ENCODE assay signal across 8 cellular contexts in genomic region chr11:107927559-107927958, GRCh38. TPM values are rescaled to one million over a fixed set of nuclear protein-coding genes. Genes with fewer than 3 reads are reported as not detected.
DNase-seq lines count a peak whose midpoint lies in the region; ATAC-seq and TF ChIP-seq lines count a peak whose summit lies in the region.

No MANE protein-coding gene starts in this region.

- peaks cover 0 to 17% (median 6%) of the 10 kb centered on the region in 5 donors for H3K9me3 Mint-ChIP-seq in CD8-positive, alpha-beta memory T cell
- H3K9me3 Mint-ChIP-seq in nephron, result no peaks in the 10 kb centered on the region

- H3K4me3 ChIP-seq in CD8-positive, alpha-beta memory T cell (ENCODE audit: low read length), result peak overlapping the region; percentile 31
- H3K4me3 ChIP-seq in MM.1S (ENCODE audit: low read length) (peak overlapping the region; percentile 67), colonic mucosa (peak overlapping the region; percentile 43)

- H3K4me1 ChIP-seq in CD8-positive, alpha-beta memory T cell (ENCODE audit: insufficient read depth, low read length), result peaks cover 8% of the 10 kb centered on the region
- H3K4me1 ChIP-seq in MM.1S (ENCODE audit: low read length) (no peaks in the 10 kb centered on the region), colonic mucosa (peaks cover 7% of the 10 kb centered on the region)

- H3K27me3 ChIP-seq in CD8-positive, alpha-beta memory T cell (ENCODE audit: insufficient read depth, low read length, poor library complexity, severe bottlenecking), result peaks cover 4% of the 10 kb centered on the region
- H3K27me3 ChIP-seq in MM.1S (replicated peaks; ENCODE audit: insufficient read depth, low read length), result 0 out of 2 replicates have a peak, but pooled peaks cover 13% of the 10 kb centered on the region
- H3K27me3 ChIP-seq in colonic mucosa, result peaks cover 11% of the 10 kb centered on the region

- no peak for DNase-seq in CD8-positive, alpha-beta memory T cell
- no peak for DNase-seq in MM.1S
- no peak for DNase-seq in colonic mucosa
- DNase-seq in cerebellar cortex (ENCODE audit: low spot score), result no peak
- DNase-seq in DMS53 (lab: John Stamatoyannopoulos, UW), result no peak

- peak overlapping the region in 5 of 7 donors; percentile 40 to 75 (median 65) for H3K4me3 Mint-ChIP-seq in CD8-positive, alpha-beta memory T cell
- H3K4me3 Mint-ChIP-seq in nephron, result peak overlapping the region; percentile 77 to 80 (median 78)

- no peak overlapping the region for H3K27ac Mint-ChIP-seq in CD8-positive, alpha-beta memory T cell
- H3K27ac Mint-ChIP-seq in nephron, result no peak overlapping the region

- H3K9me2 ChIP-seq in MM.1S (replicated peaks; ENCODE audit: insufficient read depth, low read length), result no peaks in the 10 kb centered on the region

- H3K36me3 Mint-ChIP-seq in CD8-positive, alpha-beta memory T cell, result peaks cover 0 to 4% (median 0%) of the 10 kb centered on the region in 3 donors
- no peaks in the 10 kb centered on the region for H3K36me3 Mint-ChIP-seq in nephron (ENCODE audit: low read depth)

- H2AFZ ChIP-seq in MM.1S (ENCODE audit: low read length), result peak overlapping the region; percentile 96

- H3K9ac ChIP-seq in MM.1S (ENCODE audit: low read length), result no peak overlapping the region
- no peak overlapping the region for H3K9ac ChIP-seq in colonic mucosa (ENCODE audit: low read depth in 2 of 2, low read length in 2 of 2)

- H3F3A ChIP-seq in MM.1S (ENCODE audit: insufficient read depth, low read length), result 0 out of 2 replicates have a peak, but pooled peaks cover 3% of the 10 kb centered on the region

- H3K79me2 ChIP-seq in MM.1S (ENCODE audit: low read length), result no peaks in the 10 kb centered on the region

- intact Hi-C loops in colonic mucosa (cut with DNase I), result no loop called here

- H3K9me3 ChIP-seq in CD8-positive, alpha-beta memory T cell (ENCODE audit: low read length), result no peaks in the 10 kb centered on the region
- H3K9me3 ChIP-seq in MM.1S (replicated peaks; ENCODE audit: insufficient read depth, low read length), result no peaks in the 10 kb centered on the region
- no peaks in the 10 kb centered on the region for H3K9me3 ChIP-seq in colonic mucosa

- H3K4me2 ChIP-seq in MM.1S (ENCODE audit: low read depth, low read length), result peak overlapping the region; percentile 93

- no peak overlapping the region for H3K27ac ChIP-seq in CD8-positive, alpha-beta memory T cell (ENCODE audit: low read depth, low read length)
- H3K27ac ChIP-seq in MM.1S (ENCODE audit: low read length) (no peak overlapping the region), colonic mucosa (no peak overlapping the region)

- H3K27me3 Mint-ChIP-seq in CD8-positive, alpha-beta memory T cell, result peaks cover 31 to 62% of the 10 kb centered on the region in 2 donors
- peaks cover 38% of the 10 kb centered on the region for H3K27me3 Mint-ChIP-seq in nephron (ENCODE audit: low read depth)

- POLR2A ChIA-PET in CD8-positive, alpha-beta memory T cell (lab: Charles Lee), result no interaction called here

- H4K20me1 ChIP-seq in MM.1S (ENCODE audit: insufficient read depth, low read length), result no peaks in the 10 kb centered on the region

- H3K36me3 ChIP-seq in CD8-positive, alpha-beta memory T cell (ENCODE audit: insufficient read depth, low read length), result no peaks in the 10 kb centered on the region
- no peaks in the 10 kb centered on the region for H3K36me3 ChIP-seq in MM.1S (replicated peaks; ENCODE audit: insufficient read depth, low read length)
- no peaks in the 10 kb centered on the region for H3K36me3 ChIP-seq in colonic mucosa

- ATAC-seq in HG03520 (IDR thresholded peaks at IDR 0.05; ENCODE audit: unreplicated experiment), result no peak
- no peak for ATAC-seq in esophagus mucosa

- TF ChIP-seq CTCF in MM.1S (IDR thresholded peaks at IDR 0.05; ENCODE audit: low read length) (no peak), colonic mucosa (IDR thresholded peaks at IDR 0.05) (no peak), nephron (IDR thresholded peaks at IDR 0.05; ENCODE audit: unreplicated experiment in 3 of 3) (no peak)

- peaks cover 10 to 17% (median 15%) of the 10 kb centered on the region in 3 donors for H3K4me1 Mint-ChIP-seq in CD8-positive, alpha-beta memory T cell
- H3K4me1 Mint-ChIP-seq in nephron, result peaks cover 5% of the 10 kb centered on the region

- CTCF ChIA-PET in CD8-positive, alpha-beta memory T cell (lab: Charles Lee), result no interaction called here

RNA-seq across cellular contexts. Expression of gene RAB39A, which starts 0.7 kb away (rescaled TPM):
- total RNA-seq in CD8-positive, alpha-beta memory T cell, result under 1 TPM; 0.11 to 0.20 TPM
- not detected for polyA plus RNA-seq in CD8-positive, alpha-beta memory T cell
- total RNA-seq in colonic mucosa (1 to 10 TPM in 1 of 2 donors, under 1 TPM in 1; 0.77 to 1.2 TPM), esophagus mucosa (not detected)
